In genomic region chr17:63293310-63293709, GRCh38 we compare ENCODE assay signal across 13 cellular contexts.
DNase-seq lines count a peak whose midpoint lies in the region; ATAC-seq and TF ChIP-seq lines count a peak whose summit lies in the region.
"Had no signal": no experiment of that assay in that cellular context is flagged by ENCODE, and none has a peak within 500 bp of the region (broad histone marks: within the 10 kb centered on the region; RNA-seq: fewer than 3 reads in every experiment).

No MANE protein-coding gene starts in this region.

- CTCF ChIA-PET in activated CD4-positive, alpha-beta T cell treated with anti-CD3 and anti-CD28 coated beads, Interleukin-2, amount 10 ng/mL, durations not matched to agents 7 days and 5 days (lab: Charles Lee): interaction anchor here (0.6 kb wide), 1 partner anchor 438 kb away, joined by 6 read pairs; no protein-coding TSS in a partner anchor

- H3K27me3 Mint-ChIP-seq in osteocyte (ENCODE audit: unreplicated experiment): no peaks in the 10 kb centered on the region
- H3K27me3 Mint-ChIP-seq in activated CD4-positive, alpha-beta T cell treated with anti-CD3 and anti-CD28 coated beads, Interleukin-2, amount 10 ng/mL, durations not matched to agents 7 days and 5 days: no peaks in the 10 kb centered on the region

- peaks cover 18% of the 10 kb centered on the region for H3K9me3 Mint-ChIP-seq in osteocyte (ENCODE audit: unreplicated experiment)
- H3K9me3 Mint-ChIP-seq in activated CD4-positive, alpha-beta T cell treated with anti-CD3 and anti-CD28 coated beads, Interleukin-2, amount 10 ng/mL, durations not matched to agents 7 days and 5 days: peaks cover 17% of the 10 kb centered on the region

- POLR2A ChIA-PET in activated CD4-positive, alpha-beta T cell treated with anti-CD3 and anti-CD28 coated beads, Interleukin-2, amount 10 ng/mL, durations not matched to agents 7 days and 5 days (lab: Charles Lee): no interaction called here

- no peak overlapping the region for H3K4me3 Mint-ChIP-seq in osteocyte (ENCODE audit: unreplicated experiment)
- H3K4me3 Mint-ChIP-seq in activated CD4-positive, alpha-beta T cell treated with anti-CD3 and anti-CD28 coated beads, Interleukin-2, amount 10 ng/mL, durations not matched to agents 7 days and 5 days: no peak overlapping the region
- H3K4me3 Mint-ChIP-seq: activated T-cell treated with anti-CD3 and anti-CD28 coated beads, Interleukin-2, amount 50 U/mL, for 4 hours had no signal

- TF ChIP-seq CTCF in osteocyte (IDR thresholded peaks at IDR 0.05): no peak

- peak; percentile 85 for DNase-seq in EH (ENCODE audit: low read depth)
- peak; percentile 57 for DNase-seq in RPMI7951 (ENCODE audit: low read depth)
- peak; percentile 66 for DNase-seq in fibroblast of gingiva (ENCODE audit: low read depth)
- DNase-seq in osteocyte (ENCODE audit: extremely low spot score, unreplicated experiment): no peak
- no peak for DNase-seq in activated CD4-positive, alpha-beta T cell treated with anti-CD3 and anti-CD28 coated beads, Interleukin-2, amount 10 ng/mL, durations not matched to agents 7 days and 5 days
- no peak for DNase-seq in HuH-7 (ENCODE audit: low spot score)
- no peak for DNase-seq in NCI-H1105 (lab: John Stamatoyannopoulos, UW)
- DNase-seq: activated CD4-positive, alpha-beta T cell treated with anti-CD3 and anti-CD28 coated beads for 1 hour; activated T-cell treated with anti-CD3 and anti-CD28 coated beads, Interleukin-2, amount 50 U/mL, for 4 hours; KBM-7; retina; stomach had no signal

- peak overlapping the region; percentile 70 for H3K27ac Mint-ChIP-seq in osteocyte (ENCODE audit: unreplicated experiment)
- no peak overlapping the region for H3K27ac Mint-ChIP-seq in activated CD4-positive, alpha-beta T cell treated with anti-CD3 and anti-CD28 coated beads, Interleukin-2, amount 10 ng/mL, durations not matched to agents 7 days and 5 days

- no peak for ATAC-seq in GM19397 (IDR thresholded peaks at IDR 0.05; ENCODE audit: unreplicated experiment)
- ATAC-seq: activated T-cell treated with anti-CD3 and anti-CD28 coated beads, Interleukin-2, amount 50 U/mL, for 4 hours had no signal

- H3K4me1 Mint-ChIP-seq in osteocyte (ENCODE audit: unreplicated experiment): peaks cover 30% of the 10 kb centered on the region
- peaks cover 6% of the 10 kb centered on the region for H3K4me1 Mint-ChIP-seq in activated CD4-positive, alpha-beta T cell treated with anti-CD3 and anti-CD28 coated beads, Interleukin-2, amount 10 ng/mL, durations not matched to agents 7 days and 5 days

- peaks cover 13% of the 10 kb centered on the region for H3K36me3 Mint-ChIP-seq in osteocyte (ENCODE audit: unreplicated experiment)
- H3K36me3 Mint-ChIP-seq in activated CD4-positive, alpha-beta T cell treated with anti-CD3 and anti-CD28 coated beads, Interleukin-2, amount 10 ng/mL, durations not matched to agents 7 days and 5 days (ENCODE audit: low read depth): peaks cover 10% of the 10 kb centered on the region

Comparison
In these comparisons a context has a peak if more than half of its experiments do, and no peak if none do; other contexts are left out.
1. DNase-seq: peak in EH (single experiment), RPMI7951 (single experiment) and fibroblast of gingiva (single experiment); none in osteocyte (single experiment), activated CD4-positive, alpha-beta T cell treated with anti-CD3 and anti-CD28 coated beads, Interleukin-2, amount 10 ng/mL, durations not matched to agents 7 days and 5 days (single experiment), HuH-7 (single experiment) and NCI-H1105 (single experiment).